Comparison of ENCODE assay signal across 16 cellular contexts in the genomic region with DNA sequence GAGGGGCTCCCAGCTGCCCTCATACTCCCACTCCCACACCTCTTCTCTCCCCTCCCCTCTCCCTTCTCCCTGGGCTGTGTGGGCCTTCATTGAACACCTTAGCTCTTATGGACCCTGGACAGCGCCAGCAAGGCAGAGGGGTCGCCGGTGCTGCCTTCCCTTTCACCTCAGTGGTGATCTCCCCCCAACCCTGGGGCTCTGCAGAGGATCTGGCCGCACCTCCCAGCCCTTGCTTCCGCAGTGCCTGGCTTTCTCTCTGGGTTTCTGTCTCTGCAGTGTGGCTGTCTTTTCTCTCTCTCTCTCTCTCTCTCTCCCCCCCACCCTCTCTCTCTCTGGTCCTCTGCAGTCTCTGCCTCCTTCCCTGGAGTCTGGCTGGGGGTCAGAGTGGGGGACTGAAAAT. TPM values are rescaled to one million over a fixed set of nuclear protein-coding genes. Genes with fewer than 3 reads are reported as not detected.
DNase-seq lines count a peak whose midpoint lies in the region; ATAC-seq and TF ChIP-seq lines count a peak whose summit lies in the region.
"Had no signal": no experiment of that assay in that cellular context is flagged by ENCODE, and none has a peak within 500 bp of the region (broad histone marks: within the 10 kb centered on the region; RNA-seq: fewer than 3 reads in every experiment).

No MANE protein-coding gene starts in this region.

- H4K20me1 ChIP-seq in Karpas-422 (ENCODE audit: insufficient read depth, low read depth, low read length), result no peaks in the 10 kb centered on the region

- intact Hi-C loops in Right ventricle myocardium inferior (cut with DNase I), result no loop called here

- H3K4me3 ChIP-seq in AG09309 (ENCODE audit: control insufficient read depth, low read depth, low read length), result peak overlapping the region; percentile 72; the same call in 1 of the 2 replicates
- no peak overlapping the region for H3K4me3 ChIP-seq in Karpas-422 (ENCODE audit: low read length)
- H3K4me3 ChIP-seq: ovary had no signal

- no peaks in the 10 kb centered on the region for H3K36me3 ChIP-seq in Karpas-422 (ENCODE audit: insufficient read depth, low read length)
- H3K36me3 ChIP-seq: esophagus squamous epithelium, HAP-1, ovary had no signal

- no peak overlapping the region for H3K27ac Mint-ChIP-seq in mesothelial cell of epicardium
- H3K27ac Mint-ChIP-seq in activated T-helper 17 cell treated with anti-CD3 and anti-CD28 coated beads, Interleukin-2, amount 50 U/mL, for 72 hours, result no peak overlapping the region
- H3K27ac Mint-ChIP-seq: activated naive CD8-positive, alpha-beta T cell treated with anti-CD3 and anti-CD28 coated beads, Interleukin-2, amount 10 ng/mL, durations not matched to agents 7 days and 5 days had no signal

- no peaks in the 10 kb centered on the region for H3K36me3 Mint-ChIP-seq in mesothelial cell of epicardium
- no peaks in the 10 kb centered on the region for H3K36me3 Mint-ChIP-seq in activated T-helper 17 cell treated with anti-CD3 and anti-CD28 coated beads, Interleukin-2, amount 50 U/mL, for 72 hours (ENCODE audit: low read depth)
- H3K36me3 Mint-ChIP-seq: activated naive CD8-positive, alpha-beta T cell treated with anti-CD3 and anti-CD28 coated beads, Interleukin-2, amount 10 ng/mL, durations not matched to agents 7 days and 5 days had no signal

- no peak for DNase-seq in AG09309 (ENCODE audit: low read depth)
- DNase-seq in Karpas-422, result peak; percentile 25
- DNase-seq in ecto neural progenitor cell (ENCODE audit: low spot score), result peak; percentile 62
- DNase-seq in mesothelial cell of epicardium (ENCODE audit: low spot score in 2 of 2, unreplicated experiment in 2 of 2), result no peak
- DNase-seq in NCI-H82 treated with DMSO at 0.1 percent for 48 hours (lab: John Stamatoyannopoulos, UW; ENCODE audit: unreplicated experiment), result no peak
- DNase-seq in Right ventricle myocardium inferior (ENCODE audit: missing footprints), result no peak
- DNase-seq: activated naive CD8-positive, alpha-beta T cell treated with anti-CD3 and anti-CD28 coated beads, Interleukin-2, amount 10 ng/mL, durations not matched to agents 7 days and 5 days; cerebellar nuclear complex; esophagus squamous epithelium; MG63; NCI-H2081 treated with DMSO at 0.1 percent for 48 hours; NK-92 treated with Interleukin-12 subunit alpha and Interleukin-12 subunit beta, amount 100 ng/mL, for 24 hours; ovary had no signal

- peak overlapping the region; percentile 70 for H3K4me3 Mint-ChIP-seq in mesothelial cell of epicardium
- no peak overlapping the region for H3K4me3 Mint-ChIP-seq in activated T-helper 17 cell treated with anti-CD3 and anti-CD28 coated beads, Interleukin-2, amount 50 U/mL, for 72 hours
- H3K4me3 Mint-ChIP-seq: activated naive CD8-positive, alpha-beta T cell treated with anti-CD3 and anti-CD28 coated beads, Interleukin-2, amount 10 ng/mL, durations not matched to agents 7 days and 5 days had no signal

- H3K79me2 ChIP-seq in Karpas-422 (ENCODE audit: low read length), result no peaks in the 10 kb centered on the region

- H3K4me2 ChIP-seq in Karpas-422 (ENCODE audit: low read depth, low read length, poor library complexity, severe bottlenecking), result no peak overlapping the region

- H3K27me3 ChIP-seq in Karpas-422 (ENCODE audit: low read length), result no peaks in the 10 kb centered on the region
- H3K27me3 ChIP-seq: MG63, ovary had no signal

- no peak overlapping the region for H3K9ac ChIP-seq in Karpas-422 (ENCODE audit: low read length)

- H3K9me3 Mint-ChIP-seq in mesothelial cell of epicardium, result no peaks in the 10 kb centered on the region
- no peaks in the 10 kb centered on the region for H3K9me3 Mint-ChIP-seq in activated T-helper 17 cell treated with anti-CD3 and anti-CD28 coated beads, Interleukin-2, amount 50 U/mL, for 72 hours
- H3K9me3 Mint-ChIP-seq: activated naive CD8-positive, alpha-beta T cell treated with anti-CD3 and anti-CD28 coated beads, Interleukin-2, amount 10 ng/mL, durations not matched to agents 7 days and 5 days had no signal

- no peaks in the 10 kb centered on the region for H3K9me2 ChIP-seq in Karpas-422 (replicated peaks; ENCODE audit: insufficient read depth, low read length)

- H3K27me3 Mint-ChIP-seq in mesothelial cell of epicardium (ENCODE audit: low read depth), result peaks cover 36% of the 10 kb centered on the region
- H3K27me3 Mint-ChIP-seq in activated T-helper 17 cell treated with anti-CD3 and anti-CD28 coated beads, Interleukin-2, amount 50 U/mL, for 72 hours, result peaks cover 27% of the 10 kb centered on the region

- peaks cover 28% of the 10 kb centered on the region for H3K4me1 Mint-ChIP-seq in mesothelial cell of epicardium
- peaks cover 7% of the 10 kb centered on the region for H3K4me1 Mint-ChIP-seq in activated T-helper 17 cell treated with anti-CD3 and anti-CD28 coated beads, Interleukin-2, amount 50 U/mL, for 72 hours

- no peak overlapping the region for H2AFZ ChIP-seq in Karpas-422 (ENCODE audit: low read length)

- no peak overlapping the region for H3K27ac ChIP-seq in Karpas-422 (ENCODE audit: low read length)
- H3K27ac ChIP-seq: esophagus squamous epithelium, ovary had no signal

- ATAC-seq in GM19467 (IDR thresholded peaks at IDR 0.05; ENCODE audit: unreplicated experiment) (no peak), Right ventricle myocardium inferior (no peak)
- ATAC-seq in activated T-helper 17 cell treated with anti-CD3 and anti-CD28 coated beads, Interleukin-2, amount 50 U/mL, for 72 hours (replicated peaks), result no peak

- TF ChIP-seq CTCF in AG09309 (IDR thresholded peaks at IDR 0.05; ENCODE audit: control insufficient read depth, insufficient read depth, low read depth, low read length, missing control alignments), result no peak
- TF ChIP-seq CTCF in mesothelial cell of epicardium (IDR thresholded peaks at IDR 0.05; ENCODE audit: unreplicated experiment), result no peak

- H3K9me3 ChIP-seq in Karpas-422 (ENCODE audit: low read length), result no peaks in the 10 kb centered on the region
- H3K9me3 ChIP-seq: esophagus squamous epithelium, HAP-1, MG63, ovary had no signal

- peaks cover 15% of the 10 kb centered on the region for H3K4me1 ChIP-seq in Karpas-422 (ENCODE audit: low read length)

RNA-seq across cellular contexts. Expression of a gene that starts 1.2 kb away (rescaled TPM):
- 0.04 TPM in 1 of 2 replicates, not detected in the other for total RNA-seq in Karpas-422 (2014; rRNA removed; shearing (Covaris generic); ENCODE audit: low replicate concordance)
- total RNA-seq in mesothelial cell of epicardium (28.8 to 30.4 TPM (median 29.1 TPM) in 3 replicates), Right ventricle myocardium inferior (0.43 TPM)
- under 1 TPM in 1 of 2 donors, not detected in 1; 0.56 TPM for total RNA-seq in activated T-helper 17 cell treated with anti-CD3 and anti-CD28 coated beads, Interleukin-2, amount 50 U/mL, for 72 hours
- total RNA-seq: activated naive CD8-positive, alpha-beta T cell treated with anti-CD3 and anti-CD28 coated beads, Interleukin-2, amount 10 ng/mL, durations not matched to agents 7 days and 5 days had no signal

RNA-seq across cellular contexts. Expression of a gene that starts 2.2 kb away (rescaled TPM):
- total RNA-seq in Karpas-422 (2014; rRNA removed; shearing (Covaris generic); ENCODE audit: low replicate concordance), result 0.19 and 2.2 TPM in 2 replicates
- total RNA-seq in mesothelial cell of epicardium (13.6 to 14.6 TPM (median 14.2 TPM) in 3 replicates), Right ventricle myocardium inferior (0.19 TPM)
- total RNA-seq in activated T-helper 17 cell treated with anti-CD3 and anti-CD28 coated beads, Interleukin-2, amount 50 U/mL, for 72 hours, result 1 to 10 TPM; 3.1 to 3.5 TPM

RNA-seq across cellular contexts. Expression of a gene that starts 27.9 kb away (rescaled TPM):
- 14.2 and 52.9 TPM in 2 replicates for total RNA-seq in Karpas-422 (2014; rRNA removed; shearing (Covaris generic); ENCODE audit: low replicate concordance)
- total RNA-seq in mesothelial cell of epicardium (26.4 to 30.6 TPM (median 30.5 TPM) in 3 replicates), Right ventricle myocardium inferior (8.0 TPM)
- 10 to 100 TPM; 31.9 to 36.0 TPM for total RNA-seq in activated T-helper 17 cell treated with anti-CD3 and anti-CD28 coated beads, Interleukin-2, amount 50 U/mL, for 72 hours

RNA-seq across cellular contexts. Expression of a gene that starts 35.1 kb away (rescaled TPM):
- total RNA-seq in Karpas-422 (2014; rRNA removed; shearing (Covaris generic); ENCODE audit: low replicate concordance), result 48.1 and 57.4 TPM in 2 replicates
- total RNA-seq in mesothelial cell of epicardium (49.7 to 51.7 TPM (median 49.7 TPM) in 3 replicates), Right ventricle myocardium inferior (65.8 TPM)
- total RNA-seq in activated T-helper 17 cell treated with anti-CD3 and anti-CD28 coated beads, Interleukin-2, amount 50 U/mL, for 72 hours, result 10 to 100 TPM; 36.1 to 45.9 TPM

Comparison
In these comparisons a context has a peak if more than half of its experiments do, and no peak if none do; other contexts are left out.
1. DNase-seq: peak in Karpas-422 (single experiment) and ecto neural progenitor cell (single experiment); none in AG09309 (single experiment), mesothelial cell of epicardium (0 of 2), NCI-H82 treated with DMSO at 0.1 percent for 48 hours (single experiment) and Right ventricle myocardium inferior (single experiment).
2. RNA of a gene that starts 1.2 kb away (total RNA-seq): 28.8 to 30.4 TPM in mesothelial cell of epicardium; 0.56 TPM in activated T-helper 17 cell treated with anti-CD3 and anti-CD28 coated beads, Interleukin-2, amount 50 U/mL, for 72 hours, 0.43 TPM in Right ventricle myocardium inferior (single experiment) and 0.04 TPM in Karpas-422; every median in the first group is over 10 times any median in the second.